Comparison of ENCODE assay signal across 11 cellular contexts in the genomic region with DNA sequence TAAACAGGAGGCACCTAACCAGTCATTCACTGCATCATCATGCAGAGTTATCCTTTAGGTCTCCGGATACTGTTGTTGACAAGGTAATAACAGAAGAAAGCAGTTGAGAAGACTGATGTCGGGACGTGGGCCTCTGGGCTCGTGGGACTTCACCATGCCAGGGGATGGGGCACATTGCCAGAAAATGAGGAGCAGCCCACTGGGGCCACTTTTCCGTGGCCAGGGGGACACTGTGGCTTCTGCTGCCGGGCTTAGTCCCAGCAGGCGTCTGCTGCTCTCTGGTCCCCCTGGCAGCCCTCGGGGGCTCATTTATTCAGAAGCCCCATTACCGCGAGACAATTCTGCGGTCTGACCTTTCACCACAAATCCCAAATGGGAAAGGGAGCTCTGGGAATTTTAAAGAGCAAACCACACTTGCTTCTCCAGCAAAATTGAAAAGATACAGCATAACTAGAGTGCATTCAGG.
DNase-seq lines count a peak whose midpoint lies in the region; ATAC-seq, FAIRE-seq and TF ChIP-seq lines count a peak whose summit lies in the region.
"Had no signal": no experiment of that assay in that cellular context is flagged by ENCODE, and none has a peak within 500 bp of the region (broad histone marks: within the 10 kb centered on the region; RNA-seq: fewer than 3 reads in every experiment).

No MANE protein-coding gene starts in this region.

- H3K27ac ChIP-seq in A549 = no peak overlapping the region; a peak in 1 of 6 replicates
- no peak overlapping the region for H3K27ac ChIP-seq in mesenchymal stem cell (ENCODE audit: low read length, poor library complexity, severe bottlenecking)
- H3K27ac ChIP-seq in right atrium auricular region = no peak overlapping the region
- H3K27ac ChIP-seq: tibial nerve had no signal

- no peak overlapping the region for H3K14ac ChIP-seq in mesenchymal stem cell (ENCODE audit: low read length in 2 of 2)

- no peak overlapping the region for H3K27ac Mint-ChIP-seq in HFFc6

- peak overlapping the region in 1 of 2 experiments; percentile 16 for H2BK12ac ChIP-seq in mesenchymal stem cell (ENCODE audit: low read length in 2 of 2)

- no peak overlapping the region for H3K9ac ChIP-seq in mesenchymal stem cell (ENCODE audit: low read length)

- no peak overlapping the region for H3K4me2 ChIP-seq in A549
- no peak overlapping the region for H3K4me2 ChIP-seq in mesenchymal stem cell (ENCODE audit: low read length, poor library complexity, severe bottlenecking)

- H2BK5ac ChIP-seq in mesenchymal stem cell (ENCODE audit: low read depth, low read length, poor library complexity, severe bottlenecking) = no peak overlapping the region

- no peak overlapping the region for H4K91ac ChIP-seq in mesenchymal stem cell (ENCODE audit: low read length)

- CTCF ChIA-PET in A549 (lab: Yijun Ruan, JAX) = interaction anchor here (0.6 to 6.4 kb wide), 21 partner anchors 9 to 182 kb away, joined by 3 to 123 read pairs (median 3); no protein-coding TSS in a partner anchor

- no peak for TF ChIP-seq EP300 in A549 (IDR thresholded peaks at IDR 0.05)

- no peak overlapping the region for H3K18ac ChIP-seq in mesenchymal stem cell (ENCODE audit: low read depth in 1 of 2, low read length in 2 of 2)

- no peak for FAIRE-seq in A549 (lab: Jason Lieb, UNC)

- no peaks in the 10 kb centered on the region for H3K9me3 Mint-ChIP-seq in HFFc6

- no peak overlapping the region for H3K4me3 ChIP-seq in A549
- H3K4me3 ChIP-seq in mesenchymal stem cell (ENCODE audit: insufficient read depth in 1 of 2, low read depth in 1 of 2, low read length in 2 of 2) = no peak overlapping the region
- no peak overlapping the region for H3K4me3 ChIP-seq in right atrium auricular region
- H3K4me3 ChIP-seq: tibial nerve had no signal

- POLR2A ChIA-PET in A549 (lab: Yijun Ruan, JAX) = no interaction called here

- WGBS in A549 (ENCODE audit: missing lambda C conversion rate) = 52% methylated on average over 11 of the region's 11 CpGs
- 73% methylated on average over 11 of the region's 11 CpGs for WGBS in mesenchymal stem cell

- H3K4me1 ChIP-seq in A549 (peaks cover 32% of the 10 kb centered on the region), mesenchymal stem cell (ENCODE audit: control insufficient read depth, insufficient read depth, low read depth, low read length) (peaks cover 14% of the 10 kb centered on the region), right atrium auricular region (no peaks in the 10 kb centered on the region)

- H4K8ac ChIP-seq in mesenchymal stem cell (ENCODE audit: low read length) = no peak overlapping the region

- ATAC-seq in A549 (no peak; a peak in 2 of 6 replicates), HG02852 (IDR thresholded peaks at IDR 0.05; ENCODE audit: unreplicated experiment) (no peak)

- H3K27me3 Mint-ChIP-seq in HFFc6 (ENCODE audit: insufficient read depth) = peaks cover 47% of the 10 kb centered on the region

- no peaks in the 10 kb centered on the region for H3K36me3 Mint-ChIP-seq in HFFc6 (ENCODE audit: low read depth)

- no peak overlapping the region for H2AFZ ChIP-seq in mesenchymal stem cell (ENCODE audit: low read depth, low read length)

- H2BK15ac ChIP-seq in mesenchymal stem cell (ENCODE audit: low read depth, poor library complexity, severe bottlenecking) = no peak overlapping the region

- peak overlapping the region in 1 of 2 experiments; percentile 56 for H3K4ac ChIP-seq in mesenchymal stem cell (ENCODE audit: low read depth in 1 of 2, low read length in 2 of 2)

- 0 out of 5 replicates have a peak, but pooled peaks of 1 of the 2 experiments have one; percentile 5 for TF ChIP-seq RAD21 in A549 (conservative IDR thresholded peaks at IDR 0.05 in 1 of 2, IDR thresholded peaks at IDR 0.05 in 1 of 2)

- H3K79me1 ChIP-seq in mesenchymal stem cell (replicated peaks; ENCODE audit: low read length, poor library complexity, severe bottlenecking) = no peaks in the 10 kb centered on the region

- H3K9me3 ChIP-seq in A549 (no peaks in the 10 kb centered on the region), mesenchymal stem cell (ENCODE audit: control insufficient read depth, low read length) (no peaks in the 10 kb centered on the region), right atrium auricular region (no peaks in the 10 kb centered on the region)
- H3K9me3 ChIP-seq: tibial nerve had no signal

- TF ChIP-seq CTCF in A549 (IDR thresholded peaks at IDR 0.05) = peak; percentile 4; the same call in 1 of the 3 replicates
- peak; percentile 66 for TF ChIP-seq CTCF in HFFc6 (IDR thresholded peaks at IDR 0.05)
- TF ChIP-seq CTCF in right atrium auricular region (IDR thresholded peaks at IDR 0.05) = peak in 1 of 2 donors; percentile 14

- H3K27me3 ChIP-seq in mesenchymal stem cell (ENCODE audit: control insufficient read depth in 1 of 2, insufficient read depth in 1 of 2, low read length in 2 of 2) = peaks cover 0 to 90% of the 10 kb centered on the region in 2 experiments
- no peaks in the 10 kb centered on the region for H3K27me3 ChIP-seq in right atrium auricular region

- peak overlapping the region; percentile 81 for H2AK5ac ChIP-seq in mesenchymal stem cell (ENCODE audit: low read length, severe bottlenecking)

- TF ChIP-seq POLR2A in A549 (IDR thresholded peaks at IDR 0.05; ENCODE audit: low read length) = no peak

- H3K23ac ChIP-seq in mesenchymal stem cell (ENCODE audit: low read length in 2 of 2) = no peak overlapping the region

- no peaks in the 10 kb centered on the region for H3K36me3 ChIP-seq in mesenchymal stem cell (ENCODE audit: control insufficient read depth in 1 of 2, insufficient read depth in 2 of 2, low read depth in 1 of 2, low read length in 2 of 2)
- no peaks in the 10 kb centered on the region for H3K36me3 ChIP-seq in right atrium auricular region
- H3K36me3 ChIP-seq: tibial nerve had no signal

- H3K4me1 Mint-ChIP-seq in HFFc6 (ENCODE audit: low read depth) = peaks cover 22% of the 10 kb centered on the region

- H2BK120ac ChIP-seq in mesenchymal stem cell (ENCODE audit: low read depth, low read length) = no peak overlapping the region

- DNase-seq in A549 (ENCODE audit: low read depth in 1 of 2, low spot score in 1 of 2) (no peak), HFFc6 (no peak), SW480 (ENCODE audit: low spot score) (peak; percentile 59), mesenchymal stem cell (no peak), right atrium auricular region (ENCODE audit: low spot score) (no peak), AG20443 (ENCODE audit: low spot score) (no peak)
- no peak for DNase-seq in stimulated activated CD4-positive, alpha-beta T cell treated with anti-CD3 and anti-CD28 coated beads, Interleukin-2, amount 100 ng/mL, for 48 hours
- DNase-seq: cortex of kidney; stimulated activated CD4-positive, alpha-beta T cell treated with anti-CD3 and anti-CD28 coated beads, Interleukin-15, amount 100 ng/mL, for 24 hours had no signal

- no peak overlapping the region; the same call in 1 of the 2 replicates for H3K4me3 Mint-ChIP-seq in HFFc6

TF ChIP-seq in A549, 52 proteins besides CTCF, POLR2A, EP300 and RAD21:
- TF ChIP-seq ZSCAN20 (CRISPR knock-in tag; IDR thresholded peaks at IDR 0.05) (no peak), SREBF2 (IDR thresholded peaks at IDR 0.05) (no peak)
